ENCODE assay signal across 1 cellular context in the genomic region with DNA sequence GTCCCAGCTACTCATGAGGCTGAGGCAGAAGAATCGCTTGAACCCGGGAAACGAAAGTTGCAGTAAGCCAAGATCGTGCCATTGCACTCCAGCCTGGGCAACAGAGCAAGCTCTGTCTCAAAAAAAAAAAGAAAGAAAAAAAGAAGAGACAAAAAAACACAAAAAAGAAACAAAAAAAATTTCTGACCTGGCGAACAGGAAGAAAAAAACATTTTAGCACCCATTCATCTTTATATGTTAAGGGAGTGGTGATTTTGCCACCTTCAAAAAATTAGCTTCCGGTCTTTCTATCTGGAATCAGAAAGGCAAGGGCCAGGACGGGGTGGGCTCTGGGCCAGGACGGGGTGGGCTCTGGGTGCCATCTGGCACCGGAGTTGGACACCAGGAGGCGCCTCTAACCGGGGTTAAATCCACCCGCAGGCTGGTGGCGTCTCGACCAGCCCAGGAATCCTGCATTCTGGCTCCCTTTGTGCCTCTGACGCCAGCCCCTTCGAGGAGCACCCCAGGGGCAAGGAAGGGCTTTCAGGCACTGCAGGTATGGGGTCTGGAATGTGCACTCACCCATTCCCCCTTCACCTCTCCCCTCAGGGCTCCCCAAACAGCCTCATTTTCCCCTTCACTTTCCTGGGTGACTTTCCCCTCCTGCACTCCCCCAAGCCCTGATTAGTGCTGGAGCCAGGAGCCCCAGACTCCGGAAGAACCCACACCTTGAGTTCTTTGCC.
A peak's percentile ranks its signal among the peaks of the same experiment; 100 is the strongest.
TF ChIP-seq lines count a peak whose summit lies in the region.

No MANE protein-coding gene starts in this region.

TF ChIP-seq in HepG2, 621 proteins besides CTCF, POLR2A, EP300 and RAD21 (continued from another document and continues in another):
- TF ChIP-seq, protein P1, sequence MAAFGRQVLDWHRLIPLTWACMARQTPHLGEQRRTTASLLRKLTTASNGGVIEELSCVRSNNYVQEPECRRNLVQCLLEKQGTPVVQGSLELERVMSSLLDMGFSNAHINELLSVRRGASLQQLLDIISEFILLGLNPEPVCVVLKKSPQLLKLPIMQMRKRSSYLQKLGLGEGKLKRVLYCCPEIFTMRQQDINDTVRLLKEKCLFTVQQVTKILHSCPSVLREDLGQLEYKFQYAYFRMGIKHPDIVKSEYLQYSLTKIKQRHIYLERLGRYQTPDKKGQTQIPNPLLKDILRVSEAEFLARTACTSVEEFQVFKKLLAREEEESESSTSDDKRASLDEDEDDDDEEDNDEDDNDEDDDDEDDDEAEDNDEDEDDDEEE (CRISPR knock-in tag; IDR thresholded peaks at IDR 0.05): 0 out of 2 replicates have a peak, but pooled peaks have one; percentile 51
- no peak for TF ChIP-seq FOXK2 (IDR thresholded peaks at IDR 0.05)
- no peak for TF ChIP-seq ZNF20 (CRISPR knock-in tag; IDR thresholded peaks at IDR 0.05)
- no peak for TF ChIP-seq SIN3A (IDR thresholded peaks at IDR 0.05; ENCODE audit: borderline replicate concordance, low read depth, low read length)
- TF ChIP-seq ZNF382 (CRISPR knock-in tag; IDR thresholded peaks at IDR 0.05; ENCODE audit: borderline replicate concordance): no peak
- TF ChIP-seq, protein P2, sequence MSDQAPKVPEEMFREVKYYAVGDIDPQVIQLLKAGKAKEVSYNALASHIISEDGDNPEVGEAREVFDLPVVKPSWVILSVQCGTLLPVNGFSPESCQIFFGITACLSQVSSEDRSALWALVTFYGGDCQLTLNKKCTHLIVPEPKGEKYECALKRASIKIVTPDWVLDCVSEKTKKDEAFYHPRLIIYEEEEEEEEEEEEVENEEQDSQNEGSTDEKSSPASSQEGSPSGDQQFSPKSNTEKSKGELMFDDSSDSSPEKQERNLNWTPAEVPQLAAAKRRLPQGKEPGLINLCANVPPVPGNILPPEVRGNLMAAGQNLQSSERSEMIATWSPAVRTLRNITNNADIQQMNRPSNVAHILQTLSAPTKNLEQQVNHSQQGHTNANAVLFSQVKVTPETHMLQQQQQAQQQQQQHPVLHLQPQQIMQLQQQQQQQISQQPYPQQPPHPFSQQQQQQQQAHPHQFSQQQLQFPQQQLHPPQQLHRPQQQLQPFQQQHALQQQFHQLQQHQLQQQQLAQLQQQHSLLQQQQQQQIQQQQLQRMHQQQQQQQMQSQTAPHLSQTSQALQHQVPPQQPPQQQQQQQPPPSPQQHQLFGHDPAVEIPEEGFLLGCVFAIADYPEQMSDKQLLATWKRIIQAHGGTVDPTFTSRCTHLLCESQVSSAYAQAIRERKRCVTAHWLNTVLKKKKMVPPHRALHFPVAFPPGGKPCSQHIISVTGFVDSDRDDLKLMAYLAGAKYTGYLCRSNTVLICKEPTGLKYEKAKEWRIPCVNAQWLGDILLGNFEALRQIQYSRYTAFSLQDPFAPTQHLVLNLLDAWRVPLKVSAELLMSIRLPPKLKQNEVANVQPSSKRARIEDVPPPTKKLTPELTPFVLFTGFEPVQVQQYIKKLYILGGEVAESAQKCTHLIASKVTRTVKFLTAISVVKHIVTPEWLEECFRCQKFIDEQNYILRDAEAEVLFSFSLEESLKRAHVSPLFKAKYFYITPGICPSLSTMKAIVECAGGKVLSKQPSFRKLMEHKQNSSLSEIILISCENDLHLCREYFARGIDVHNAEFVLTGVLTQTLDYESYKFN (CRISPR knock-in tag; conservative IDR thresholded peaks at IDR 0.05): no peak
- no peak for TF ChIP-seq KLF9 (CRISPR knock-in tag; IDR thresholded peaks at IDR 0.05; ENCODE audit: low read depth)
- no peak for TF ChIP-seq GFI1 (CRISPR knock-in tag; IDR thresholded peaks at IDR 0.05; ENCODE audit: borderline replicate concordance)
- TF ChIP-seq, protein P3, sequence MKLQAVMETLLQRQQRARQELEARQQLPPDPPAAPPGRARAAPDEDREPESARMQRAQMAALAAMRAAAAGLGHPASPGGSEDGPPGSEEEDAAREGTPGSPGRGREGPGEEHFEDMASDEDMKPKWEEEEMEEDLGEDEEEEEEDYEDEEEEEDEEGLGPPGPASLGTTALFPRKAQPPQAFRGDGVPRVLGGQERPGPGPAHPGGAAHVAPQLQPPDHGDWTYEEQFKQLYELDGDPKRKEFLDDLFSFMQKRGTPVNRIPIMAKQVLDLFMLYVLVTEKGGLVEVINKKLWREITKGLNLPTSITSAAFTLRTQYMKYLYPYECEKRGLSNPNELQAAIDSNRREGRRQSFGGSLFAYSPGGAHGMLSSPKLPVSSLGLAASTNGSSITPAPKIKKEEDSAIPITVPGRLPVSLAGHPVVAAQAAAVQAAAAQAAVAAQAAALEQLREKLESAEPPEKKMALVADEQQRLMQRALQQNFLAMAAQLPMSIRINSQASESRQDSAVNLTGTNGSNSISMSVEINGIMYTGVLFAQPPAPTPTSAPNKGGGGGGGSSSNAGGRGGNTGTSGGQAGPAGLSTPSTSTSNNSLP (IDR thresholded peaks at IDR 0.05; ENCODE audit: low read depth, low read length): no peak
- no peak for TF ChIP-seq ZBTB7A (CRISPR knock-in tag; IDR thresholded peaks at IDR 0.05)
- TF ChIP-seq, protein P4, sequence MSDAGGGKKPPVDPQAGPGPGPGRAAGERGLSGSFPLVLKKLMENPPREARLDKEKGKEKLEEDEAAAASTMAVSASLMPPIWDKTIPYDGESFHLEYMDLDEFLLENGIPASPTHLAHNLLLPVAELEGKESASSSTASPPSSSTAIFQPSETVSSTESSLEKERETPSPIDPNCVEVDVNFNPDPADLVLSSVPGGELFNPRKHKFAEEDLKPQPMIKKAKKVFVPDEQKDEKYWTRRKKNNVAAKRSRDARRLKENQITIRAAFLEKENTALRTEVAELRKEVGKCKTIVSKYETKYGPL (CRISPR knock-in tag; IDR thresholded peaks at IDR 0.05): no peak
- TF ChIP-seq, protein P5, sequence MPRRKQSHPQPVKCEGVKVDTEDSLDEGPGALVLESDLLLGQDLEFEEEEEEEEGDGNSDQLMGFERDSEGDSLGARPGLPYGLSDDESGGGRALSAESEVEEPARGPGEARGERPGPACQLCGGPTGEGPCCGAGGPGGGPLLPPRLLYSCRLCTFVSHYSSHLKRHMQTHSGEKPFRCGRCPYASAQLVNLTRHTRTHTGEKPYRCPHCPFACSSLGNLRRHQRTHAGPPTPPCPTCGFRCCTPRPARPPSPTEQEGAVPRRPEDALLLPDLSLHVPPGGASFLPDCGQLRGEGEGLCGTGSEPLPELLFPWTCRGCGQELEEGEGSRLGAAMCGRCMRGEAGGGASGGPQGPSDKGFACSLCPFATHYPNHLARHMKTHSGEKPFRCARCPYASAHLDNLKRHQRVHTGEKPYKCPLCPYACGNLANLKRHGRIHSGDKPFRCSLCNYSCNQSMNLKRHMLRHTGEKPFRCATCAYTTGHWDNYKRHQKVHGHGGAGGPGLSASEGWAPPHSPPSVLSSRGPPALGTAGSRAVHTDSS (CRISPR knock-in tag; conservative IDR thresholded peaks at IDR 0.05): no peak
- peak; percentile 87 for TF ChIP-seq STAG1 (CRISPR knock-in tag; IDR thresholded peaks at IDR 0.05)
- TF ChIP-seq, protein P6, sequence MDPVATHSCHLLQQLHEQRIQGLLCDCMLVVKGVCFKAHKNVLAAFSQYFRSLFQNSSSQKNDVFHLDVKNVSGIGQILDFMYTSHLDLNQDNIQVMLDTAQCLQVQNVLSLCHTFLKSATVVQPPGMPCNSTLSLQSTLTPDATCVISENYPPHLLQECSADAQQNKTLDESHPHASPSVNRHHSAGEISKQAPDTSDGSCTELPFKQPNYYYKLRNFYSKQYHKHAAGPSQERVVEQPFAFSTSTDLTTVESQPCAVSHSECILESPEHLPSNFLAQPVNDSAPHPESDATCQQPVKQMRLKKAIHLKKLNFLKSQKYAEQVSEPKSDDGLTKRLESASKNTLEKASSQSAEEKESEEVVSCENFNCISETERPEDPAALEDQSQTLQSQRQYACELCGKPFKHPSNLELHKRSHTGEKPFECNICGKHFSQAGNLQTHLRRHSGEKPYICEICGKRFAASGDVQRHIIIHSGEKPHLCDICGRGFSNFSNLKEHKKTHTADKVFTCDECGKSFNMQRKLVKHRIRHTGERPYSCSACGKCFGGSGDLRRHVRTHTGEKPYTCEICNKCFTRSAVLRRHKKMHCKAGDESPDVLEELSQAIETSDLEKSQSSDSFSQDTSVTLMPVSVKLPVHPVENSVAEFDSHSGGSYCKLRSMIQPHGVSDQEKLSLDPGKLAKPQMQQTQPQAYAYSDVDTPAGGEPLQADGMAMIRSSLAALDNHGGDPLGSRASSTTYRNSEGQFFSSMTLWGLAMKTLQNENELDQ (CRISPR knock-in tag; IDR thresholded peaks at IDR 0.05; ENCODE audit: borderline replicate concordance): no peak
- TF ChIP-seq, protein P7, sequence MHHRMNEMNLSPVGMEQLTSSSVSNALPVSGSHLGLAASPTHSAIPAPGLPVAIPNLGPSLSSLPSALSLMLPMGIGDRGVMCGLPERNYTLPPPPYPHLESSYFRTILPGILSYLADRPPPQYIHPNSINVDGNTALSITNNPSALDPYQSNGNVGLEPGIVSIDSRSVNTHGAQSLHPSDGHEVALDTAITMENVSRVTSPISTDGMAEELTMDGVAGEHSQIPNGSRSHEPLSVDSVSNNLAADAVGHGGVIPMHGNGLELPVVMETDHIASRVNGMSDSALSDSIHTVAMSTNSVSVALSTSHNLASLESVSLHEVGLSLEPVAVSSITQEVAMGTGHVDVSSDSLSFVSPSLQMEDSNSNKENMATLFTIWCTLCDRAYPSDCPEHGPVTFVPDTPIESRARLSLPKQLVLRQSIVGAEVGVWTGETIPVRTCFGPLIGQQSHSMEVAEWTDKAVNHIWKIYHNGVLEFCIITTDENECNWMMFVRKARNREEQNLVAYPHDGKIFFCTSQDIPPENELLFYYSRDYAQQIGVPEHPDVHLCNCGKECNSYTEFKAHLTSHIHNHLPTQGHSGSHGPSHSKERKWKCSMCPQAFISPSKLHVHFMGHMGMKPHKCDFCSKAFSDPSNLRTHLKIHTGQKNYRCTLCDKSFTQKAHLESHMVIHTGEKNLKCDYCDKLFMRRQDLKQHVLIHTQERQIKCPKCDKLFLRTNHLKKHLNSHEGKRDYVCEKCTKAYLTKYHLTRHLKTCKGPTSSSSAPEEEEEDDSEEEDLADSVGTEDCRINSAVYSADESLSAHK (CRISPR knock-in tag; IDR thresholded peaks at IDR 0.05; ENCODE audit: borderline replicate concordance): no peak
- TF ChIP-seq ZNF24 (IDR thresholded peaks at IDR 0.05): no peak
- no peak for TF ChIP-seq GTF3A (CRISPR knock-in tag; conservative IDR thresholded peaks at IDR 0.05)
- TF ChIP-seq, protein P8, sequence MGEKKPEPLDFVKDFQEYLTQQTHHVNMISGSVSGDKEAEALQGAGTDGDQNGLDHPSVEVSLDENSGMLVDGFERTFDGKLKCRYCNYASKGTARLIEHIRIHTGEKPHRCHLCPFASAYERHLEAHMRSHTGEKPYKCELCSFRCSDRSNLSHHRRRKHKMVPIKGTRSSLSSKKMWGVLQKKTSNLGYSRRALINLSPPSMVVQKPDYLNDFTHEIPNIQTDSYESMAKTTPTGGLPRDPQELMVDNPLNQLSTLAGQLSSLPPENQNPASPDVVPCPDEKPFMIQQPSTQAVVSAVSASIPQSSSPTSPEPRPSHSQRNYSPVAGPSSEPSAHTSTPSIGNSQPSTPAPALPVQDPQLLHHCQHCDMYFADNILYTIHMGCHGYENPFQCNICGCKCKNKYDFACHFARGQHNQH (CRISPR knock-in tag; IDR thresholded peaks at IDR 0.05): peak; percentile 30; the same call in 1 of the 2 replicates
- no peak for TF ChIP-seq TCF7L2 (IDR thresholded peaks at IDR 0.05; ENCODE audit: low read depth, low read length)
- TF ChIP-seq, protein P9, sequence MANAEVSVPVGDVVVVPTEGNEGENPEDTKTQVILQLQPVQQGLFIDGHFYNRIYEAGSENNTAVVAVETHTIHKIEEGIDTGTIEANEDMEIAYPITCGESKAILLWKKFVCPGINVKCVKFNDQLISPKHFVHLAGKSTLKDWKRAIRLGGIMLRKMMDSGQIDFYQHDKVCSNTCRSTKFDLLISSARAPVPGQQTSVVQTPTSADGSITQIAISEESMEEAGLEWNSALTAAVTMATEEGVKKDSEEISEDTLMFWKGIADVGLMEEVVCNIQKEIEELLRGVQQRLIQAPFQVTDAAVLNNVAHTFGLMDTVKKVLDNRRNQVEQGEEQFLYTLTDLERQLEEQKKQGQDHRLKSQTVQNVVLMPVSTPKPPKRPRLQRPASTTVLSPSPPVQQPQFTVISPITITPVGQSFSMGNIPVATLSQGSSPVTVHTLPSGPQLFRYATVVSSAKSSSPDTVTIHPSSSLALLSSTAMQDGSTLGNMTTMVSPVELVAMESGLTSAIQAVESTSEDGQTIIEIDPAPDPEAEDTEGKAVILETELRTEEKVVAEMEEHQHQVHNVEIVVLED (CRISPR knock-in tag; IDR thresholded peaks at IDR 0.05; ENCODE audit: borderline replicate concordance): no peak
- no peak for TF ChIP-seq SIN3B (IDR thresholded peaks at IDR 0.05; ENCODE audit: low read length)
- no peak for TF ChIP-seq SMAD3 (CRISPR knock-in tag; IDR thresholded peaks at IDR 0.05)
- no peak for TF ChIP-seq ATRX (CRISPR knock-in tag; IDR thresholded peaks at IDR 0.05; ENCODE audit: borderline replicate concordance)
- no peak for TF ChIP-seq ZNF644 (CRISPR knock-in tag; IDR thresholded peaks at IDR 0.05; ENCODE audit: low read depth)
- peak; percentile 51; the same call in 1 of the 2 replicates for TF ChIP-seq SMC3 (IDR thresholded peaks at IDR 0.05; ENCODE audit: low read length)
- no peak for TF ChIP-seq ZNF782 (CRISPR knock-in tag; IDR thresholded peaks at IDR 0.05; ENCODE audit: borderline replicate concordance)
- TF ChIP-seq, protein P10, sequence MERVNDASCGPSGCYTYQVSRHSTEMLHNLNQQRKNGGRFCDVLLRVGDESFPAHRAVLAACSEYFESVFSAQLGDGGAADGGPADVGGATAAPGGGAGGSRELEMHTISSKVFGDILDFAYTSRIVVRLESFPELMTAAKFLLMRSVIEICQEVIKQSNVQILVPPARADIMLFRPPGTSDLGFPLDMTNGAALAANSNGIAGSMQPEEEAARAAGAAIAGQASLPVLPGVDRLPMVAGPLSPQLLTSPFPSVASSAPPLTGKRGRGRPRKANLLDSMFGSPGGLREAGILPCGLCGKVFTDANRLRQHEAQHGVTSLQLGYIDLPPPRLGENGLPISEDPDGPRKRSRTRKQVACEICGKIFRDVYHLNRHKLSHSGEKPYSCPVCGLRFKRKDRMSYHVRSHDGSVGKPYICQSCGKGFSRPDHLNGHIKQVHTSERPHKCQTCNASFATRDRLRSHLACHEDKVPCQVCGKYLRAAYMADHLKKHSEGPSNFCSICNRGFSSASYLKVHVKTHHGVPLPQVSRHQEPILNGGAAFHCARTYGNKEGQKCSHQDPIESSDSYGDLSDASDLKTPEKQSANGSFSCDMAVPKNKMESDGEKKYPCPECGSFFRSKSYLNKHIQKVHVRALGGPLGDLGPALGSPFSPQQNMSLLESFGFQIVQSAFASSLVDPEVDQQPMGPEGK (CRISPR knock-in tag; IDR thresholded peaks at IDR 0.05): peak; percentile 26; the same call in 1 of the 2 replicates
- TF ChIP-seq KDM6A (CRISPR knock-in tag; IDR thresholded peaks at IDR 0.05; ENCODE audit: low read depth): no peak
- TF ChIP-seq ZNF557 (CRISPR knock-in tag; IDR thresholded peaks at IDR 0.05): no peak
- no peak for TF ChIP-seq RAD51 (IDR thresholded peaks at IDR 0.05; ENCODE audit: borderline replicate concordance)
- no peak for TF ChIP-seq HOXA7 (CRISPR knock-in tag; IDR thresholded peaks at IDR 0.05)
- peak; percentile 26 for TF ChIP-seq YY1 (IDR thresholded peaks at IDR 0.05; ENCODE audit: insufficient read depth, insufficient replicate concordance, low read depth, low read length)
- no peak for TF ChIP-seq ZC3H13 (CRISPR knock-in tag; IDR thresholded peaks at IDR 0.05)
- TF ChIP-seq EHMT2 (IDR thresholded peaks at IDR 0.05; ENCODE audit: borderline replicate concordance, low read depth, low read length): no peak
- TF ChIP-seq MAZ (IDR thresholded peaks at IDR 0.05; ENCODE audit: borderline replicate concordance, low read depth, low read length): no peak
- TF ChIP-seq MAZ (CRISPR knock-in tag; IDR thresholded peaks at IDR 0.05; ENCODE audit: low read depth): no peak
- no peak for TF ChIP-seq ZNF160 (CRISPR knock-in tag; IDR thresholded peaks at IDR 0.05)
- TF ChIP-seq ZEB1 (IDR thresholded peaks at IDR 0.05; ENCODE audit: insufficient replicate concordance, low read depth): no peak
